8 cellular contexts compared by ENCODE assay signal in the genomic region with DNA sequence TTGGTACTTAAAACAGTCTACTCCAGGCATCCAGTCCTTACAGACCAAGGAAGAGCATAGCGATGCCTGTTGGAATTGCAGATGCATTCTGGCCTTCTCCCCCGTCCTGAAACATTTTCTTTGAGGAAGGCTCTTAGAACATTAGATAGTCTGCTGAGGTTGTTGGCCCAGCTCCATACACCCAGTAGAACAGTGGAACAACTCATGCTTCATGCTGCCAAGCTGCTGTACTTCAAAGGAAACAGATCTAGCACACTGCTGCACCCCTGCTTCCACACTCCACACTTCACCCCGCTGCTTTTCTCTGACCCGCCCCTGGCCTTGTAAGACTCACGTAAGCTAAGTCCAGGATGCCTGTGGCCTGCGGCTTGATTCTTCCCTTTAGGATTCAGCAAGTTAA. TPM values are rescaled to one million over a fixed set of nuclear protein-coding genes. Genes with fewer than 3 reads are reported as not detected.
DNase-seq lines count a peak whose midpoint lies in the region; ATAC-seq, FAIRE-seq and TF ChIP-seq lines count a peak whose summit lies in the region.

No MANE protein-coding gene starts in this region.

- peak; percentile 93 for DNase-seq in RCC 7860 (ENCODE audit: low spot score)
- DNase-seq in esophagus squamous epithelium (lab: John Stamatoyannopoulos, UW): no peak
- no peak for DNase-seq in SIG-M5 treated with dmso at 0.1 percent for 504 hours (lab: John Stamatoyannopoulos, UW; ENCODE audit: unreplicated experiment)
- no peak for DNase-seq in DMS153 treated with DMSO at 0.1 percent for 48 hours (lab: John Stamatoyannopoulos, UW; ENCODE audit: unreplicated experiment)
- no peak for DNase-seq in putamen (ENCODE audit: low spot score)

- TF ChIP-seq POLR2A in esophagus squamous epithelium (IDR thresholded peaks at IDR 0.05): no peak

- WGBS in esophagus squamous epithelium, 2 donors: 39 to 43% methylated on average over 5 to 6 of the region's 6 CpGs

- intact Hi-C loops in esophagus squamous epithelium (cut with DNase I): no loop called here

- H3K27ac ChIP-seq in BLaER1 treated with 17β-estradiol and CSF1 and Interleukin-3, amounts not matched to agents 10 nM and 100 nM: 0 out of 22 replicates have a peak overlapping the region, but pooled peaks of 1 of the 11 experiments have one; percentile 5
- peak overlapping the region; percentile 39 to 79 (median 72) for H3K27ac ChIP-seq in esophagus squamous epithelium
- H3K27ac ChIP-seq in neutrophil: peak overlapping the region; percentile 57

- ATAC-seq in GM21529 (IDR thresholded peaks at IDR 0.05; ENCODE audit: unreplicated experiment): no peak

- H3K9ac ChIP-seq in BLaER1 treated with 17β-estradiol and CSF1 and Interleukin-3, amounts not matched to agents 10 nM and 100 nM: no peak overlapping the region

- H3K4me2 ChIP-seq in BLaER1 treated with 17β-estradiol and CSF1 and Interleukin-3, amounts not matched to agents 10 nM and 100 nM: peak overlapping the region; percentile 46 to 88 (median 76)

- H3K27me3 ChIP-seq in BLaER1 treated with 17β-estradiol and CSF1 and Interleukin-3, amounts not matched to agents 10 nM and 100 nM: peaks cover 0 to 4% (median 0%) of the 10 kb centered on the region in 11 experiments; a peak in 1 of 22 replicates
- H3K27me3 ChIP-seq in esophagus squamous epithelium (peaks cover 0 to 11% (median 0%) of the 10 kb centered on the region in 4 donors), neutrophil (peaks cover 24% of the 10 kb centered on the region)

- H3K9me3 ChIP-seq in BLaER1 treated with 17β-estradiol and CSF1 and Interleukin-3, amounts not matched to agents 10 nM and 100 nM (replicated peaks in 1 of 11): peaks cover 0 to 16% (median 0%) of the 10 kb centered on the region in 11 experiments; a peak in 7 of 22 replicates
- H3K9me3 ChIP-seq in esophagus squamous epithelium: no peaks in the 10 kb centered on the region
- H3K9me3 ChIP-seq in neutrophil: no peaks in the 10 kb centered on the region

- peaks cover 0 to 17% (median 0%) of the 10 kb centered on the region in 11 experiments; a peak in 3 of 22 replicates for H4K20me1 ChIP-seq in BLaER1 treated with 17β-estradiol and CSF1 and Interleukin-3, amounts not matched to agents 10 nM and 100 nM

- no peak overlapping the region for H3K4me3 ChIP-seq in BLaER1 treated with 17β-estradiol and CSF1 and Interleukin-3, amounts not matched to agents 10 nM and 100 nM
- no peak overlapping the region for H3K4me3 ChIP-seq in esophagus squamous epithelium
- no peak overlapping the region for H3K4me3 ChIP-seq in neutrophil (ENCODE audit: low read depth in 1 of 2, low read length in 1 of 2)

- peaks cover 66 to 83% (median 74%) of the 10 kb centered on the region in 10 experiments for H3K4me1 ChIP-seq in BLaER1 treated with 17β-estradiol and CSF1 and Interleukin-3, amounts not matched to agents 10 nM and 100 nM
- H3K4me1 ChIP-seq in esophagus squamous epithelium: peaks cover 10 to 35% (median 20%) of the 10 kb centered on the region in 3 donors
- H3K4me1 ChIP-seq in neutrophil (ENCODE audit: control insufficient read depth in 1 of 2, insufficient read depth in 1 of 2, low read depth in 1 of 2, low read length in 1 of 2): peaks cover 24 to 33% of the 10 kb centered on the region in 2 experiments

- peak; percentile 93 for FAIRE-seq in RCC 7860 (lab: Jason Lieb, UNC)

- no peak for TF ChIP-seq CTCF in esophagus squamous epithelium (IDR thresholded peaks at IDR 0.05)
- no peak for TF ChIP-seq CTCF in neutrophil (IDR thresholded peaks at IDR 0.05)

- peaks cover 0 to 36% (median 29%) of the 10 kb centered on the region in 11 experiments; a peak in 14 of 22 replicates for H3K36me3 ChIP-seq in BLaER1 treated with 17β-estradiol and CSF1 and Interleukin-3, amounts not matched to agents 10 nM and 100 nM
- H3K36me3 ChIP-seq in esophagus squamous epithelium: peaks cover 0 to 32% (median 7%) of the 10 kb centered on the region in 3 donors
- H3K36me3 ChIP-seq in neutrophil: peaks cover 20% of the 10 kb centered on the region

RNA-seq across cellular contexts. Expression of a gene that starts 33.4 kb away (rescaled TPM):
- total RNA-seq in esophagus squamous epithelium: 10 to 100 TPM in 3 of 4 donors, 1 to 10 TPM in 1; 9.3 to 31.3 (median 15.2) TPM
